ENCODE assay signal across 9 cellular contexts in the genomic region with DNA sequence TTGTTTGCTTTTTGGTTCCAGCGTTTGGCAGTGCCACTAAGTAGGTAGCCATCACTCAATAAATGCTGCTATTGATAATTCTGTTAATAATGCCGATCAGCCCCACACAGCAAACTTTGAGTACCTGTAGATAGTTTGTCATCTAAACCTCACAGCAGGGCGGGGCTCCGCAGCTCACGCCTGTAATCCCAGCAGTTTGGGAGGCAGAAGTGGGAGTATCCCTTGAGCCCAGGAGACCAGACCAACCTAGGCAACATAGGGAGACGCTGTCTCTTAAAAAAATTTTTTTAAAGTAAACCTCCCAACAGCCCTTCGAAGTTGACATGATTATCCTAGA. TPM values are rescaled to one million over a fixed set of nuclear protein-coding genes. Genes with fewer than 3 reads are reported as not detected.
DNase-seq lines count a peak whose midpoint lies in the region; ATAC-seq, FAIRE-seq and TF ChIP-seq lines count a peak whose summit lies in the region.
"Had no signal": no experiment of that assay in that cellular context is flagged by ENCODE, and none has a peak within 500 bp of the region (broad histone marks: within the 10 kb centered on the region; RNA-seq: fewer than 3 reads in every experiment).

No MANE protein-coding gene starts in this region.

- H3K27ac ChIP-seq in HepG2 (ENCODE audit: extremely low read length, insufficient read depth, low read length) (no peak overlapping the region), right lobe of liver (peak overlapping the region in 1 of 3 donors; percentile 93), body of pancreas (peak overlapping the region in 3 of 4 donors; percentile 87 to 91 (median 88))

- BruUV-seq in HepG2 (replicated peaks; lab: Mats Ljungman, UMichigan) = no TSS peak

- POLR2A ChIA-PET in HepG2 (lab: Yijun Ruan, JAX) = interaction anchor here (0.6 to 1.7 kb wide), 13 partner anchors 8 to 1254 kb away, joined by 3 to 8 read pairs (median 4); a partner anchor contains a TSS

- in situ Hi-C loops in HepG2 (cut with HindIII; ENCODE audit: extremely low pct_ligation_motif_present, low pct_unique_long_range_greater_than_20kb) = no loop called here

- no peaks in the 10 kb centered on the region for H3K9me3 ChIP-seq in HepG2 (ENCODE audit: low read length)
- H3K9me3 ChIP-seq in right lobe of liver = no peaks in the 10 kb centered on the region
- no peaks in the 10 kb centered on the region for H3K9me3 ChIP-seq in body of pancreas
- H3K9me3 ChIP-seq in mucosa of stomach (ENCODE audit: control insufficient read depth, low read length) = no peaks in the 10 kb centered on the region

- CTCF ChIA-PET in HepG2 (lab: Yijun Ruan, JAX; ENCODE audit: low intra/inter-chr PET ratio, low total read pairs) = no interaction called here

- H3K27me3 ChIP-seq in HepG2 (ENCODE audit: control insufficient read depth in 1 of 2, insufficient read depth in 2 of 2, low read length in 2 of 2) = no peaks in the 10 kb centered on the region; a peak in 1 of 5 replicates
- H3K27me3 ChIP-seq in right lobe of liver = no peaks in the 10 kb centered on the region
- no peaks in the 10 kb centered on the region for H3K27me3 ChIP-seq in body of pancreas
- H3K27me3 ChIP-seq in mucosa of stomach (ENCODE audit: control insufficient read depth, insufficient read depth, low read length) = no peaks in the 10 kb centered on the region

- no peak for TF ChIP-seq CTCF in HepG2 (CRISPR knock-in tag; IDR thresholded peaks at IDR 0.05)
- TF ChIP-seq CTCF in right lobe of liver (IDR thresholded peaks at IDR 0.05) = no peak
- TF ChIP-seq CTCF in body of pancreas (IDR thresholded peaks at IDR 0.05) = no peak

- H3K36me3 ChIP-seq in HepG2 (replicated peaks in 1 of 2; ENCODE audit: control insufficient read depth in 1 of 2, insufficient read depth in 2 of 2, low read length in 2 of 2) (peaks cover 2 to 24% of the 10 kb centered on the region in 2 experiments), right lobe of liver (peaks cover 0 to 8% (median 2%) of the 10 kb centered on the region in 4 donors), body of pancreas (replicated peaks in 1 of 2; ENCODE audit: insufficient read depth in 1 of 2, low read depth in 2 of 2) (no peaks in the 10 kb centered on the region), mucosa of stomach (ENCODE audit: control insufficient read depth, insufficient read depth, low read length) (peaks cover 4% of the 10 kb centered on the region)

- H4K20me1 ChIP-seq in HepG2 (ENCODE audit: insufficient read depth, low read length) = peaks cover 30% of the 10 kb centered on the region

- WGBS in HepG2 (ENCODE audit: low lambda C conversion rate) = 84% methylated on average over 7 of the region's 7 CpGs
- WGBS in right lobe of liver (ENCODE audit: insufficient coverage, low coverage, low lambda C conversion rate, missing lambda C conversion rate) = 62% methylated on average over 5 of the region's 7 CpGs
- 60 to 65% methylated on average over 7 of the region's 7 CpGs for WGBS in body of pancreas, 2 donors

- peaks cover 67% of the 10 kb centered on the region for H3K79me2 ChIP-seq in HepG2 (ENCODE audit: insufficient read depth, low read length)

- no peak for TF ChIP-seq EP300 in HepG2 (IDR thresholded peaks at IDR 0.05; ENCODE audit: low read depth in 2 of 2, low read length in 2 of 2)
- TF ChIP-seq EP300 in HepG2 (CRISPR knock-in tag; IDR thresholded peaks at IDR 0.05; ENCODE audit: borderline replicate concordance) = no peak

- H3K9ac ChIP-seq in HepG2 (ENCODE audit: insufficient read depth, low read depth, low read length) (peak overlapping the region; percentile 93; the same call in 1 of the 2 replicates), mucosa of stomach (ENCODE audit: low read length) (peak overlapping the region; percentile 99)

- no peak for ATAC-seq in HepG2
- no peak for ATAC-seq in right lobe of liver
- no peak for ATAC-seq in body of pancreas
- ATAC-seq in HG03280 (IDR thresholded peaks at IDR 0.05; ENCODE audit: unreplicated experiment) = no peak
- no peak for ATAC-seq in GM19452 (IDR thresholded peaks at IDR 0.05; ENCODE audit: unreplicated experiment)

- H3K4me2 ChIP-seq in HepG2 (ENCODE audit: low read depth, low read length) = peak overlapping the region; percentile 83

- H3K4me3 ChIP-seq in HepG2 (replicated peaks in 1 of 3; ENCODE audit: insufficient read depth in 1 of 3, low read depth in 2 of 3, low read length in 3 of 3) = peak overlapping the region in 2 of 3 experiments; percentile 89 to 95; a peak in 4 of 6 replicates
- peak overlapping the region in 1 of 3 donors; percentile 96 for H3K4me3 ChIP-seq in right lobe of liver
- H3K4me3 ChIP-seq in body of pancreas = no peak overlapping the region
- H3K4me3 ChIP-seq in mucosa of stomach (ENCODE audit: low read length) = peak overlapping the region; percentile 95

- DNase-seq in HepG2 (ENCODE audit: low spot score) (no peak), right lobe of liver (no peak), body of pancreas (no peak), pons (ENCODE audit: low spot score) (no peak), HPDE6-E6E7 (ENCODE audit: extremely low spot score) (no peak)

- TF ChIP-seq POLR2A in HepG2 (IDR thresholded peaks at IDR 0.05; ENCODE audit: insufficient read depth in 1 of 2, low read depth in 2 of 2, low read length in 2 of 2) (no peak), right lobe of liver (IDR thresholded peaks at IDR 0.05) (no peak), body of pancreas (IDR thresholded peaks at IDR 0.05) (no peak)

- FAIRE-seq in HepG2 (lab: Jason Lieb, UNC) = no peak

- H2AFZ ChIP-seq in HepG2 (ENCODE audit: low read length) = no peak overlapping the region

- no peak for TF ChIP-seq RAD21 in HepG2 (CRISPR knock-in tag; IDR thresholded peaks at IDR 0.05)

- peaks cover 58% of the 10 kb centered on the region for H3K4me1 ChIP-seq in HepG2 (ENCODE audit: insufficient read depth, low read length)
- peaks cover 0 to 12% (median 0%) of the 10 kb centered on the region in 4 donors for H3K4me1 ChIP-seq in right lobe of liver
- H3K4me1 ChIP-seq in body of pancreas = peaks cover 50% of the 10 kb centered on the region
- H3K4me1 ChIP-seq in mucosa of stomach (ENCODE audit: control insufficient read depth, insufficient read depth, low read length) = peaks cover 46% of the 10 kb centered on the region

- intact Hi-C loops in HepG2 (cut with micrococcal nuclease; ENCODE audit: unreplicated experiment) = loop anchor here (5.0 kb wide), 1 partner anchor 232 kb away; no protein-coding TSS in a partner anchor
- intact Hi-C loops in right lobe of liver (cut with DNase I) = no loop called here
- intact Hi-C loops in body of pancreas (cut with DNase I) = no loop called here

RNA-seq across cellular contexts. Expression of a gene that starts 1.6 kb away (rescaled TPM):
- 96.9 and 98.2 TPM in 2 replicates for total RNA-seq in HepG2 (2016; rRNA removed; fragmentation: Illumina TruSeq; extraction: Trizol)
- 35.9 and 40.9 TPM in 2 replicates for total RNA-seq in HepG2 (2016; cell fraction: cytosol; rRNA removed; fragmentation: Illumina TruSeq; extraction: Trizol; ENCODE audit: low read depth)
- 88.6 and 96.1 TPM in 2 replicates for total RNA-seq in HepG2 (2016; cell fraction: insoluble cytoplasmic fraction; rRNA removed; fragmentation: Illumina TruSeq; extraction: Trizol)
- total RNA-seq in HepG2 (2016; cell fraction: membrane; rRNA removed; fragmentation: Illumina TruSeq; extraction: Trizol) = 89.4 and 93.4 TPM in 2 replicates
- 68.6 and 78.4 TPM in 2 replicates for total RNA-seq in HepG2 (2016; cell fraction: nucleus; rRNA removed; fragmentation: Illumina TruSeq; extraction: Trizol)
- 91.6 and 120 TPM in 2 replicates for polyA plus RNA-seq in HepG2 (2011; rRNA removed)
- polyA plus RNA-seq in HepG2 (2011; cell fraction: cytosol; rRNA removed) = 104 and 117 TPM in 2 replicates
- polyA plus RNA-seq in HepG2 (2011; cell fraction: nucleus; rRNA removed) = 33.4 and 38.4 TPM in 2 replicates
- 101 and 126 TPM in 2 replicates for polyA plus RNA-seq in HepG2 (2012)
- polyA plus RNA-seq in HepG2 (2016; cell fraction: cytosol; fragmentation: Illumina TruSeq; extraction: Trizol; ENCODE audit: low read depth) = 37.6 and 38.7 TPM in 2 replicates
- 100 and 109 TPM in 2 replicates for polyA plus RNA-seq in HepG2 (2016; cell fraction: insoluble cytoplasmic fraction; fragmentation: Illumina TruSeq; extraction: Trizol; ENCODE audit: low read depth)
- 80.8 and 84.4 TPM in 2 replicates for polyA plus RNA-seq in HepG2 (2016; cell fraction: membrane; fragmentation: Illumina TruSeq; extraction: Trizol; ENCODE audit: low read depth)
- 99.3 and 101 TPM in 2 replicates for polyA plus RNA-seq in HepG2 (2016; cell fraction: nucleus; fragmentation: Illumina TruSeq; extraction: Trizol; ENCODE audit: insufficient read depth, low read depth)
- polyA minus RNA-seq in HepG2 (2011; rRNA and poly(A)+ RNA removed; ENCODE audit: low replicate concordance) = 84.9 and 154 TPM in 2 replicates
- polyA minus RNA-seq in HepG2 (2011; cell fraction: cytosol; rRNA and poly(A)+ RNA removed) = 73.7 and 80.7 TPM in 2 replicates
- polyA minus RNA-seq in HepG2 (2011; cell fraction: nucleus; rRNA and poly(A)+ RNA removed) = 75.8 and 77.7 TPM in 2 replicates
- 10 to 100 TPM; 17.4 to 31.2 (median 22.9) TPM for total RNA-seq in right lobe of liver
- total RNA-seq in body of pancreas = 10 to 100 TPM; 38.2 to 43.6 TPM

RNA-seq across cellular contexts. Expression of a gene that starts 4.3 kb away (rescaled TPM):
- total RNA-seq in HepG2 (2016; rRNA removed; fragmentation: Illumina TruSeq; extraction: Trizol) = 47.6 and 54.8 TPM in 2 replicates
- 25.3 and 26.1 TPM in 2 replicates for total RNA-seq in HepG2 (2016; cell fraction: cytosol; rRNA removed; fragmentation: Illumina TruSeq; extraction: Trizol; ENCODE audit: low read depth)
- total RNA-seq in HepG2 (2016; cell fraction: insoluble cytoplasmic fraction; rRNA removed; fragmentation: Illumina TruSeq; extraction: Trizol) = 46.1 and 54.7 TPM in 2 replicates
- total RNA-seq in HepG2 (2016; cell fraction: membrane; rRNA removed; fragmentation: Illumina TruSeq; extraction: Trizol) = 22.1 and 23.9 TPM in 2 replicates
- 57.0 and 57.3 TPM in 2 replicates for total RNA-seq in HepG2 (2016; cell fraction: nucleus; rRNA removed; fragmentation: Illumina TruSeq; extraction: Trizol)
- 11.7 and 13.3 TPM in 2 replicates for polyA plus RNA-seq in HepG2 (2011; rRNA removed)
- polyA plus RNA-seq in HepG2 (2011; cell fraction: cytosol; rRNA removed) = 7.3 and 10.1 TPM in 2 replicates
- 21.8 and 27.8 TPM in 2 replicates for polyA plus RNA-seq in HepG2 (2011; cell fraction: nucleus; rRNA removed)
- 25.7 and 33.7 TPM in 2 replicates for polyA plus RNA-seq in HepG2 (2012)
- 4.9 and 5.1 TPM in 2 replicates for polyA plus RNA-seq in HepG2 (2016; cell fraction: cytosol; fragmentation: Illumina TruSeq; extraction: Trizol; ENCODE audit: low read depth)
- polyA plus RNA-seq in HepG2 (2016; cell fraction: insoluble cytoplasmic fraction; fragmentation: Illumina TruSeq; extraction: Trizol; ENCODE audit: low read depth) = 52.1 and 52.5 TPM in 2 replicates
- 10.4 and 12.2 TPM in 2 replicates for polyA plus RNA-seq in HepG2 (2016; cell fraction: membrane; fragmentation: Illumina TruSeq; extraction: Trizol; ENCODE audit: low read depth)
- polyA plus RNA-seq in HepG2 (2016; cell fraction: nucleus; fragmentation: Illumina TruSeq; extraction: Trizol; ENCODE audit: insufficient read depth, low read depth) = 43.6 and 48.8 TPM in 2 replicates
- polyA minus RNA-seq in HepG2 (2011; rRNA and poly(A)+ RNA removed; ENCODE audit: low replicate concordance) = 17.2 and 35.9 TPM in 2 replicates
- 18.8 and 27.2 TPM in 2 replicates for polyA minus RNA-seq in HepG2 (2011; cell fraction: cytosol; rRNA and poly(A)+ RNA removed)
- 66.4 and 70.1 TPM in 2 replicates for polyA minus RNA-seq in HepG2 (2011; cell fraction: nucleus; rRNA and poly(A)+ RNA removed)
- total RNA-seq in right lobe of liver = 10 to 100 TPM; 12.1 to 28.0 (median 15.6) TPM
- 10 to 100 TPM; 24.1 to 99.9 TPM for total RNA-seq in body of pancreas

RNA-seq across cellular contexts. Expression of a gene that starts 59.8 kb away (rescaled TPM):
- not detected in 2 replicates for total RNA-seq in HepG2 (2016; rRNA removed; fragmentation: Illumina TruSeq; extraction: Trizol)
- not detected in 2 replicates for total RNA-seq in HepG2 (2016; cell fraction: cytosol; rRNA removed; fragmentation: Illumina TruSeq; extraction: Trizol; ENCODE audit: low read depth)
- total RNA-seq in HepG2 (2016; cell fraction: insoluble cytoplasmic fraction; rRNA removed; fragmentation: Illumina TruSeq; extraction: Trizol) = not detected in 2 replicates
- total RNA-seq in HepG2 (2016; cell fraction: membrane; rRNA removed; fragmentation: Illumina TruSeq; extraction: Trizol) = not detected in 2 replicates
- total RNA-seq in HepG2 (2016; cell fraction: nucleus; rRNA removed; fragmentation: Illumina TruSeq; extraction: Trizol) = not detected in 2 replicates
- polyA plus RNA-seq in HepG2 (2011; rRNA removed) = not detected in 2 replicates
- 0.05 TPM in 1 of 2 replicates, not detected in the other for polyA plus RNA-seq in HepG2 (2011; cell fraction: cytosol; rRNA removed)
- polyA plus RNA-seq in HepG2 (2011; cell fraction: nucleus; rRNA removed) = not detected in 2 replicates
- polyA plus RNA-seq in HepG2 (2012) = not detected in 2 replicates
- polyA plus RNA-seq in HepG2 (2016; cell fraction: cytosol; fragmentation: Illumina TruSeq; extraction: Trizol; ENCODE audit: low read depth) = not detected in 2 replicates
- polyA plus RNA-seq in HepG2 (2016; cell fraction: insoluble cytoplasmic fraction; fragmentation: Illumina TruSeq; extraction: Trizol; ENCODE audit: low read depth) = not detected in 2 replicates
- not detected in 2 replicates for polyA plus RNA-seq in HepG2 (2016; cell fraction: membrane; fragmentation: Illumina TruSeq; extraction: Trizol; ENCODE audit: low read depth)
- not detected in 2 replicates for polyA plus RNA-seq in HepG2 (2016; cell fraction: nucleus; fragmentation: Illumina TruSeq; extraction: Trizol; ENCODE audit: insufficient read depth, low read depth)
- polyA minus RNA-seq in HepG2 (2011; rRNA and poly(A)+ RNA removed; ENCODE audit: low replicate concordance) = not detected in 2 replicates
- polyA minus RNA-seq in HepG2 (2011; cell fraction: cytosol; rRNA and poly(A)+ RNA removed) = not detected in 2 replicates
- polyA minus RNA-seq in HepG2 (2011; cell fraction: nucleus; rRNA and poly(A)+ RNA removed) = not detected in 2 replicates
- total RNA-seq in right lobe of liver = not detected
- 1 to 10 TPM in 1 of 2 donors, not detected in 1; 2.6 TPM for total RNA-seq in body of pancreas
- total RNA-seq: glomerular endothelial cell had no signal

Comparison
In these comparisons a context has a peak if more than half of its experiments do, and no peak if none do; other contexts are left out.
1. H3K4me3 ChIP-seq: peak in HepG2 (2 of 3) and mucosa of stomach (single experiment); none in body of pancreas (0 of 2).